20 cellular contexts compared by ENCODE assay signal in genomic region chr16:3732171-3732570, GRCh38.
"Had no signal": no experiment of that assay in that cellular context is flagged by ENCODE, and none has a peak within 500 bp of the region (broad histone marks: within the 10 kb centered on the region; RNA-seq: fewer than 3 reads in every experiment).

No MANE protein-coding gene starts in this region.

- H3K27me3 Mint-ChIP-seq: activated naive CD4-positive, alpha-beta T cell treated with anti-CD3 and anti-CD28 coated beads, Interleukin-2, amount 50 U/mL, for 24 hours; activated T-helper 17 cell treated with anti-CD3 and anti-CD28 coated beads, Interleukin-2, amount 50 U/mL, for 72 hours; naive thymus-derived CD4-positive, alpha-beta T cell had no signal

- H3K4me1 Mint-ChIP-seq: activated naive CD4-positive, alpha-beta T cell treated with anti-CD3 and anti-CD28 coated beads, Interleukin-2, amount 50 U/mL, for 24 hours; mesothelial cell of epicardium; neural crest cell had no signal

- H3K27ac Mint-ChIP-seq: activated naive CD4-positive, alpha-beta T cell treated with anti-CD3 and anti-CD28 coated beads, Interleukin-2, amount 50 U/mL, for 24 hours; activated T-helper 17 cell treated with anti-CD3 and anti-CD28 coated beads, Interleukin-2, amount 50 U/mL, for 72 hours; mesothelial cell of epicardium had no signal

- H3K4me3 Mint-ChIP-seq: activated naive CD4-positive, alpha-beta T cell treated with anti-CD3 and anti-CD28 coated beads, Interleukin-2, amount 50 U/mL, for 24 hours; activated T-helper 17 cell treated with anti-CD3 and anti-CD28 coated beads, Interleukin-2, amount 50 U/mL, for 72 hours; mesothelial cell of epicardium; neural crest cell had no signal

- ATAC-seq: activated CD4-positive, CD25-positive, alpha-beta regulatory T cell treated with anti-CD3 and anti-CD28 coated beads, Interleukin-2, amount 50 U/mL, for 24 hours; activated T-helper 17 cell treated with anti-CD3 and anti-CD28 coated beads, Interleukin-2, amount 50 U/mL, for 72 hours; body of pancreas; foreskin keratinocyte; heart right ventricle; left ventricle myocardium superior; naive thymus-derived CD4-positive, alpha-beta T cell; right cardiac atrium had no signal

- H3K9me3 Mint-ChIP-seq: activated naive CD4-positive, alpha-beta T cell treated with anti-CD3 and anti-CD28 coated beads, Interleukin-2, amount 50 U/mL, for 24 hours; activated T-helper 17 cell treated with anti-CD3 and anti-CD28 coated beads, Interleukin-2, amount 50 U/mL, for 72 hours; mesothelial cell of epicardium; neural crest cell had no signal

- DNase-seq: activated CD4-positive, alpha-beta T cell treated with anti-CD3 and anti-CD28 coated beads for 48 hours; activated CD4-positive, alpha-beta T cell treated with anti-CD3 and anti-CD28 coated beads, Interleukin-2, amount 50 U/mL, for 48 hours; activated CD8-positive, alpha-beta memory T cell treated with anti-CD3 and anti-CD28 coated beads, Interleukin-2, amount 50 U/mL, for 4 hours; activated gamma-delta T cell treated with Interleukin-2 at 50 U/mL for 16 hours; body of pancreas; foreskin keratinocyte; heart right ventricle; left ventricle myocardium superior; mammary epithelial cell; naive thymus-derived CD4-positive, alpha-beta T cell; nucleus accumbens; stimulated activated CD4-positive, alpha-beta T cell treated with anti-CD3 and anti-CD28 coated beads, Interleukin-4, amount 100 ng/mL, for 1 hour; stomach; thyroid gland had no signal
